3 cellular contexts compared by ENCODE assay signal in the genomic region with DNA sequence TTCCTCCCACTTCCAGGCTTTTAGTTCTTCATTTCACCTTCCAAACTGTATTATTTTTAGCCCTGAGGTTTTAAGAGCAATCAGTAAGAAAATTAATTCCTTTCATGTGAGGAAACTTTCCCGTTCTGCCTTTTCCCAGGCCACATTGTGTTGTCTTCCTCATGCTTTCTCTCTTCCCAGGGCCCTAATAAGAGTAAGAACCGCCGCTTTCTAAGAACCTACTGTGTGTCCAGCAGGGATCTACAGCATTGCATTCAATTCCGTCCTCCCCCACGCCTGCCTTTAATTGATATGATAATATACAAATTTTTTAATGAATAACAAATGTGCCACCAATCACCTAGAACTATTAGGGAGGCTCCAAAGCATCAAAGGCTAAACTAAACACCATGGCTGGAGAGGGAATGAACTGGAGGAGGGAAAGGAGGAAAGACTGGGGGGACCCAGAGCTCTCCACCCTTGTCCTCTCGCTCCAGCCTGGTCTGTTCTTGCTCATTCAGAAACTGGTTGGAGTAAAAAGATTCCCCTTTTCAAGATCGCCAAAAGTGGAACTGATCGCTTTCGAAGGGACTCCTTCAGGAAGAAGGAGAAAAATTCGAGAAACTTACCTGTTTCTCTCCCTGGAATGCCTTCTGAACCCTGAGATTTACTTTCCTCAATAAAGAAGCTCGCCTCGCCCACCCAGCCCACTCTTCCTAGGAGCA.
TF ChIP-seq lines count a peak whose summit lies in the region.

No MANE protein-coding gene starts in this region.

TF ChIP-seq in SK-N-SH, 30 proteins besides CTCF, POLR2A, EP300 and RAD21:
- TF ChIP-seq TCF12 (IDR thresholded peaks at IDR 0.05) (no peak), SMC3 (IDR thresholded peaks at IDR 0.05; ENCODE audit: low read depth, low read length) (no peak), NRF1 (IDR thresholded peaks at IDR 0.05; ENCODE audit: low read depth, low read length) (no peak), FOXM1 (IDR thresholded peaks at IDR 0.05; ENCODE audit: low read depth) (no peak)
- TF ChIP-seq, protein P1, sequence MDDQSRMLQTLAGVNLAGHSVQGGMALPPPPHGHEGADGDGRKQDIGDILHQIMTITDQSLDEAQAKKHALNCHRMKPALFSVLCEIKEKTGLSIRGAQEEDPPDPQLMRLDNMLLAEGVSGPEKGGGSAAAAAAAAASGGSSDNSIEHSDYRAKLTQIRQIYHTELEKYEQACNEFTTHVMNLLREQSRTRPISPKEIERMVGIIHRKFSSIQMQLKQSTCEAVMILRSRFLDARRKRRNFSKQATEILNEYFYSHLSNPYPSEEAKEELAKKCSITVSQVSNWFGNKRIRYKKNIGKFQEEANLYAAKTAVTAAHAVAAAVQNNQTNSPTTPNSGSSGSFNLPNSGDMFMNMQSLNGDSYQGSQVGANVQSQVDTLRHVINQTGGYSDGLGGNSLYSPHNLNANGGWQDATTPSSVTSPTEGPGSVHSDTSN (IDR thresholded peaks at IDR 0.05): no peak
TF ChIP-seq in SK-N-SH: peak in this region for 0.

TF ChIP-seq in SK-N-SH treated with all-trans-retinoic acid at 6 μM for 48 hours, 23 proteins besides CTCF, POLR2A, EP300 and RAD21 (continues in another document):
- TF ChIP-seq ZNF8 (CRISPR knock-in tag; IDR thresholded peaks at IDR 0.05) (no peak), CSDC2 (CRISPR knock-in tag; IDR thresholded peaks at IDR 0.05) (no peak), PPARA (CRISPR knock-in tag; IDR thresholded peaks at IDR 0.05; ENCODE audit: borderline replicate concordance) (no peak), BACH2 (CRISPR knock-in tag; IDR thresholded peaks at IDR 0.05; ENCODE audit: borderline replicate concordance) (no peak), ZNF565 (CRISPR knock-in tag; conservative IDR thresholded peaks at IDR 0.05; ENCODE audit: low read depth) (no peak), SNAI2 (CRISPR knock-in tag; IDR thresholded peaks at IDR 0.05) (no peak), TOX (CRISPR knock-in tag; IDR thresholded peaks at IDR 0.05; ENCODE audit: borderline replicate concordance) (no peak), ZNF70 (CRISPR knock-in tag; IDR thresholded peaks at IDR 0.05) (no peak), ARNTL (CRISPR knock-in tag; IDR thresholded peaks at IDR 0.05; ENCODE audit: borderline replicate concordance, low read depth) (no peak), ZFP3 (CRISPR knock-in tag; IDR thresholded peaks at IDR 0.05) (no peak), POU6F1 (CRISPR knock-in tag; IDR thresholded peaks at IDR 0.05; ENCODE audit: borderline replicate concordance, low read depth) (no peak), TCF4 (CRISPR knock-in tag; IDR thresholded peaks at IDR 0.05; ENCODE audit: borderline replicate concordance) (no peak), ISL1 (CRISPR knock-in tag; IDR thresholded peaks at IDR 0.05) (no peak), OSR1 (CRISPR knock-in tag; IDR thresholded peaks at IDR 0.05) (no peak), PATZ1 (CRISPR knock-in tag; IDR thresholded peaks at IDR 0.05; ENCODE audit: borderline replicate concordance) (no peak), ZFP30 (CRISPR knock-in tag; IDR thresholded peaks at IDR 0.05) (no peak)
- TF ChIP-seq, protein P2, sequence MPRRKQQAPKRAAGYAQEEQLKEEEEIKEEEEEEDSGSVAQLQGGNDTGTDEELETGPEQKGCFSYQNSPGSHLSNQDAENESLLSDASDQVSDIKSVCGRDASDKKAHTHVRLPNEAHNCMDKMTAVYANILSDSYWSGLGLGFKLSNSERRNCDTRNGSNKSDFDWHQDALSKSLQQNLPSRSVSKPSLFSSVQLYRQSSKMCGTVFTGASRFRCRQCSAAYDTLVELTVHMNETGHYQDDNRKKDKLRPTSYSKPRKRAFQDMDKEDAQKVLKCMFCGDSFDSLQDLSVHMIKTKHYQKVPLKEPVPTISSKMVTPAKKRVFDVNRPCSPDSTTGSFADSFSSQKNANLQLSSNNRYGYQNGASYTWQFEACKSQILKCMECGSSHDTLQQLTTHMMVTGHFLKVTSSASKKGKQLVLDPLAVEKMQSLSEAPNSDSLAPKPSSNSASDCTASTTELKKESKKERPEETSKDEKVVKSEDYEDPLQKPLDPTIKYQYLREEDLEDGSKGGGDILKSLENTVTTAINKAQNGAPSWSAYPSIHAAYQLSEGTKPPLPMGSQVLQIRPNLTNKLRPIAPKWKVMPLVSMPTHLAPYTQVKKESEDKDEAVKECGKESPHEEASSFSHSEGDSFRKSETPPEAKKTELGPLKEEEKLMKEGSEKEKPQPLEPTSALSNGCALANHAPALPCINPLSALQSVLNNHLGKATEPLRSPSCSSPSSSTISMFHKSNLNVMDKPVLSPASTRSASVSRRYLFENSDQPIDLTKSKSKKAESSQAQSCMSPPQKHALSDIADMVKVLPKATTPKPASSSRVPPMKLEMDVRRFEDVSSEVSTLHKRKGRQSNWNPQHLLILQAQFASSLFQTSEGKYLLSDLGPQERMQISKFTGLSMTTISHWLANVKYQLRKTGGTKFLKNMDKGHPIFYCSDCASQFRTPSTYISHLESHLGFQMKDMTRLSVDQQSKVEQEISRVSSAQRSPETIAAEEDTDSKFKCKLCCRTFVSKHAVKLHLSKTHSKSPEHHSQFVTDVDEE (CRISPR knock-in tag; IDR thresholded peaks at IDR 0.05): no peak
- TF ChIP-seq, protein P3, sequence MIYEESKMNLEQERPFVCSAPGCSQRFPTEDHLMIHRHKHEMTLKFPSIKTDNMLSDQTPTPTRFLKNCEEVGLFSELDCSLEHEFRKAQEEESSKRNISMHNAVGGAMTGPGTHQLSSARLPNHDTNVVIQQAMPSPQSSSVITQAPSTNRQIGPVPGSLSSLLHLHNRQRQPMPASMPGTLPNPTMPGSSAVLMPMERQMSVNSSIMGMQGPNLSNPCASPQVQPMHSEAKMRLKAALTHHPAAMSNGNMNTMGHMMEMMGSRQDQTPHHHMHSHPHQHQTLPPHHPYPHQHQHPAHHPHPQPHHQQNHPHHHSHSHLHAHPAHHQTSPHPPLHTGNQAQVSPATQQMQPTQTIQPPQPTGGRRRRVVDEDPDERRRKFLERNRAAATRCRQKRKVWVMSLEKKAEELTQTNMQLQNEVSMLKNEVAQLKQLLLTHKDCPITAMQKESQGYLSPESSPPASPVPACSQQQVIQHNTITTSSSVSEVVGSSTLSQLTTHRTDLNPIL (CRISPR knock-in tag; IDR thresholded peaks at IDR 0.05; ENCODE audit: low read depth): no peak

TF ChIP-seq in endothelial cell of umbilical vein, 7 proteins besides CTCF, POLR2A, EP300 and RAD21:
- TF ChIP-seq JUN (IDR thresholded peaks at IDR 0.05; ENCODE audit: borderline replicate concordance, insufficient read depth, insufficient read length, low read depth) (no peak), MYC (IDR thresholded peaks at IDR 0.05; ENCODE audit: low read depth, low read length) (no peak), EZH2 (IDR thresholded peaks at IDR 0.05; ENCODE audit: borderline replicate concordance, low read depth, low read length, severe bottlenecking) (no peak), GATA2 (IDR thresholded peaks at IDR 0.05; ENCODE audit: insufficient read depth, insufficient read length, low read depth, low read length) (no peak), FOS (IDR thresholded peaks at IDR 0.05; ENCODE audit: borderline replicate concordance, insufficient read depth, low read length) (no peak), POLR2AphosphoS5 (IDR thresholded peaks at IDR 0.05; ENCODE audit: insufficient read depth, low read depth, low read length) (no peak)
- TF ChIP-seq, protein P4, sequence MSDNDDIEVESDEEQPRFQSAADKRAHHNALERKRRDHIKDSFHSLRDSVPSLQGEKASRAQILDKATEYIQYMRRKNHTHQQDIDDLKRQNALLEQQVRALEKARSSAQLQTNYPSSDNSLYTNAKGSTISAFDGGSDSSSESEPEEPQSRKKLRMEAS (IDR thresholded peaks at IDR 0.05; ENCODE audit: insufficient read depth, insufficient read length): no peak
TF ChIP-seq in endothelial cell of umbilical vein: peak in this region for 0.
